ENCODE assay signal across 7 cellular contexts in the genomic region with DNA sequence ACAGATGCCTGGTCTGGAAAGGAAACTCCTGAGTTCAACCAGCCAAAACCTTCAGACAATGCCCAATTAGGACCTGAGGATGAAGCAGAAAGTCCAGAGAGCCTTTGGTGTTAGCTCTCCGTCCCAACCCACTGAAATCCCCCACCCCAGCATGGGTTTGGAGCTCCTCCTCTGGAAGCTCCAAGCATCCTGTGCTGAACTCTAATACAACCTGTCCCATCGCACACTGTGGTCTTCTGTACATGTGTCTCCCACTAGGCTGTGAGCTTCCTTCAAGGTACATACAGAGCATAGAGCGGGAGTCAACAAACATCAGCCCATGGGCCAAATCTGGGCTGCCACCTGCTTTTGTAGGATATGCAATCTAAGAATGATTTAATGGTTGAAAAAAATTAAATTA.
"Had no signal": no experiment of that assay in that cellular context is flagged by ENCODE, and none has a peak within 500 bp of the region (broad histone marks: within the 10 kb centered on the region; RNA-seq: fewer than 3 reads in every experiment).

No MANE protein-coding gene starts in this region.

- H3K27ac ChIP-seq: HL-60 had no signal

- DNase-seq: IMR-90, KBM-7, KG1 had no signal

- H3K4me3 ChIP-seq: K562 had no signal

- FAIRE-seq: HepG2, HTR-8/SVneo, K562 had no signal

- ATAC-seq: HepG2, K562 had no signal
